Comparison of ENCODE assay signal across 19 cellular contexts in the genomic region with DNA sequence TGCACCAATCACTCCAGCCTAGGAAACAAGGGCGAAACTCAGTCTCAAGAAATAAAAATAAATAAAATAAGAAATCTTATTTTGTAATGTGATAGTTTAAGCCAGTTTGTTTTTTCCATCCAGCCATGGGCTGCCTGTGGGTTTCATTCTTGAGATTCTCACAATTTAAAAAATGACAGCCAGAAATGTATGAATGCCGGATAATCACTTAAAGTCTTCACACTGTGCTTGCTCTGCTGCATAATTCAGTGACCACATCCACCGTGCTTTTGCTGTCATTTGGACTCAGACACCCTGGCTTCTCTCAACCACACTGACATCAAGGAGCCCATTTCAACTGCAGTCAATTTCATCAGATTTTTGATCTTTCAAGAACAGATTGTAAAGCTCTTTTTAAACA.
"Had no signal": no experiment of that assay in that cellular context is flagged by ENCODE, and none has a peak within 500 bp of the region (broad histone marks: within the 10 kb centered on the region; RNA-seq: fewer than 3 reads in every experiment).

No MANE protein-coding gene starts in this region.

- H3K27ac Mint-ChIP-seq: activated CD4-positive, alpha-beta memory T cell treated with anti-CD3 and anti-CD28 coated beads, Interleukin-2, amount 10 ng/mL, durations not matched to agents 7 days and 5 days; activated CD4-positive, alpha-beta T cell treated with anti-CD3 and anti-CD28 coated beads for 36 hours; activated naive CD8-positive, alpha-beta T cell treated with anti-CD3 and anti-CD28 coated beads for 36 hours; natural killer cell had no signal

- H3K9me3 Mint-ChIP-seq: activated CD4-positive, alpha-beta memory T cell treated with anti-CD3 and anti-CD28 coated beads, Interleukin-2, amount 10 ng/mL, durations not matched to agents 7 days and 5 days; activated naive CD8-positive, alpha-beta T cell treated with anti-CD3 and anti-CD28 coated beads for 36 hours; natural killer cell had no signal

- H3K36me3 Mint-ChIP-seq: activated naive CD8-positive, alpha-beta T cell treated with anti-CD3 and anti-CD28 coated beads for 36 hours; natural killer cell had no signal

- H3K27me3 Mint-ChIP-seq: activated CD4-positive, alpha-beta memory T cell treated with anti-CD3 and anti-CD28 coated beads, Interleukin-2, amount 10 ng/mL, durations not matched to agents 7 days and 5 days; activated naive CD8-positive, alpha-beta T cell treated with anti-CD3 and anti-CD28 coated beads for 36 hours had no signal

- H3K4me3 Mint-ChIP-seq: activated CD4-positive, alpha-beta memory T cell treated with anti-CD3 and anti-CD28 coated beads, Interleukin-2, amount 10 ng/mL, durations not matched to agents 7 days and 5 days; activated CD4-positive, alpha-beta T cell treated with anti-CD3 and anti-CD28 coated beads for 36 hours; activated naive CD8-positive, alpha-beta T cell treated with anti-CD3 and anti-CD28 coated beads for 36 hours; natural killer cell had no signal

- H3K27me3 ChIP-seq: left lung, neutrophil, right atrium auricular region, transverse colon, vagina had no signal

- DNase-seq: activated CD4-positive, alpha-beta memory T cell treated with anti-CD3 and anti-CD28 coated beads, Interleukin-2, amount 10 ng/mL, durations not matched to agents 7 days and 5 days; activated CD4-positive, alpha-beta T cell treated with anti-CD3 and anti-CD28 coated beads for 36 hours; activated naive CD8-positive, alpha-beta T cell treated with anti-CD3 and anti-CD28 coated beads for 36 hours; anterior cingulate cortex; hippocampal formation; kidney; left lung; mammary epithelial cell; natural killer cell; small intestine; stimulated activated CD4-positive, alpha-beta T cell treated with anti-CD3 and anti-CD28 coated beads, Interleukin-4, amount 100 ng/mL, for 4 hours; stimulated activated CD8-positive, alpha-beta memory T cell treated with anti-CD3 and anti-CD28 coated beads, Interleukin-4, amount 100 ng/mL, for 48 hours; stimulated activated naive CD8-positive, alpha-beta T cell treated with anti-CD3 and anti-CD28 coated beads, Interleukin-15, Interleukin-2, amounts not matched to agents 100 U/mL and 50 U/mL, for 24 hours; T-helper 1 cell; transverse colon had no signal

- H3K4me1 ChIP-seq: left lung, right atrium auricular region, transverse colon, vagina had no signal

- ATAC-seq: activated CD4-positive, alpha-beta T cell treated with anti-CD3 and anti-CD28 coated beads for 36 hours; left lung; stimulated activated naive CD8-positive, alpha-beta T cell treated with anti-CD3 and anti-CD28 coated beads, Interleukin-15, Interleukin-2, amounts not matched to agents 100 U/mL and 50 U/mL, for 24 hours had no signal

- H3K9me3 ChIP-seq: left lung, neutrophil, right atrium auricular region, transverse colon, vagina had no signal

- H3K36me3 ChIP-seq: left lung, neutrophil, right atrium auricular region, transverse colon, vagina had no signal

- H3K27ac ChIP-seq: left lung, neutrophil, right atrium auricular region, transverse colon, vagina, VCaP had no signal

- H3K4me1 Mint-ChIP-seq: activated CD4-positive, alpha-beta memory T cell treated with anti-CD3 and anti-CD28 coated beads, Interleukin-2, amount 10 ng/mL, durations not matched to agents 7 days and 5 days; activated CD4-positive, alpha-beta T cell treated with anti-CD3 and anti-CD28 coated beads for 36 hours; activated naive CD8-positive, alpha-beta T cell treated with anti-CD3 and anti-CD28 coated beads for 36 hours had no signal

- H3K4me3 ChIP-seq: left lung, right atrium auricular region, transverse colon, vagina had no signal
